ENCODE assay signal across 1 cellular context in genomic region chr3:150739877-150740645, GRCh38.
TF ChIP-seq lines count a peak whose summit lies in the region.

No MANE protein-coding gene starts in this region.

TF ChIP-seq in HepG2, 621 proteins besides CTCF, POLR2A, EP300 and RAD21 (continued from another document):
- no peak for TF ChIP-seq PRDM15 (CRISPR knock-in tag; IDR thresholded peaks at IDR 0.05)
- no peak for TF ChIP-seq IKZF5 (CRISPR knock-in tag; IDR thresholded peaks at IDR 0.05)
- peak; percentile 8; the same call in 1 of the 2 replicates for TF ChIP-seq KDM2A (CRISPR knock-in tag; IDR thresholded peaks at IDR 0.05; ENCODE audit: borderline replicate concordance, low read depth)
- TF ChIP-seq POLR2G (IDR thresholded peaks at IDR 0.05; ENCODE audit: low read depth, low read length), result peak; percentile 67
- peak; percentile 15 for TF ChIP-seq AGO2 (optimal IDR thresholded peaks at IDR 0.05; ENCODE audit: low read depth, low read length)
- 0 out of 2 replicates have a peak, but pooled peaks have one; percentile 6 for TF ChIP-seq BCL6 (CRISPR knock-in tag; IDR thresholded peaks at IDR 0.05)
- TF ChIP-seq NONO (IDR thresholded peaks at IDR 0.05), result no peak
- 0 out of 2 replicates have a peak, but pooled peaks have one; percentile 45 for TF ChIP-seq NONO (CRISPR knock-in tag; conservative IDR thresholded peaks at IDR 0.05)
- no peak for TF ChIP-seq ZNF17 (CRISPR knock-in tag; IDR thresholded peaks at IDR 0.05)
- no peak for TF ChIP-seq KMT2A (CRISPR knock-in tag; IDR thresholded peaks at IDR 0.05)
- peak; percentile 8; the same call in 1 of the 2 replicates for TF ChIP-seq HMG20A (CRISPR knock-in tag; IDR thresholded peaks at IDR 0.05; ENCODE audit: borderline replicate concordance)
- TF ChIP-seq RARG (CRISPR knock-in tag; IDR thresholded peaks at IDR 0.05; ENCODE audit: low read depth), result no peak
- no peak for TF ChIP-seq ZNF530 (CRISPR knock-in tag; IDR thresholded peaks at IDR 0.05; ENCODE audit: low read depth)
- TF ChIP-seq NCOR1 (IDR thresholded peaks at IDR 0.05; ENCODE audit: borderline replicate concordance, low read length), result peak; percentile 55; the same call in 1 of the 2 replicates
- TF ChIP-seq, protein P1, sequence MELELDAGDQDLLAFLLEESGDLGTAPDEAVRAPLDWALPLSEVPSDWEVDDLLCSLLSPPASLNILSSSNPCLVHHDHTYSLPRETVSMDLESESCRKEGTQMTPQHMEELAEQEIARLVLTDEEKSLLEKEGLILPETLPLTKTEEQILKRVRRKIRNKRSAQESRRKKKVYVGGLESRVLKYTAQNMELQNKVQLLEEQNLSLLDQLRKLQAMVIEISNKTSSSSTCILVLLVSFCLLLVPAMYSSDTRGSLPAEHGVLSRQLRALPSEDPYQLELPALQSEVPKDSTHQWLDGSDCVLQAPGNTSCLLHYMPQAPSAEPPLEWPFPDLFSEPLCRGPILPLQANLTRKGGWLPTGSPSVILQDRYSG (CRISPR knock-in tag; IDR thresholded peaks at IDR 0.05), result no peak
- TF ChIP-seq ZNF292 (CRISPR knock-in tag; IDR thresholded peaks at IDR 0.05; ENCODE audit: borderline replicate concordance, low read depth), result no peak
- no peak for TF ChIP-seq ZNF569 (CRISPR knock-in tag; IDR thresholded peaks at IDR 0.05; ENCODE audit: borderline replicate concordance)
- TF ChIP-seq HES4 (CRISPR knock-in tag; IDR thresholded peaks at IDR 0.05; ENCODE audit: borderline replicate concordance), result no peak
- TF ChIP-seq ZFY (CRISPR knock-in tag; IDR thresholded peaks at IDR 0.05), result no peak
- TF ChIP-seq, protein P2, sequence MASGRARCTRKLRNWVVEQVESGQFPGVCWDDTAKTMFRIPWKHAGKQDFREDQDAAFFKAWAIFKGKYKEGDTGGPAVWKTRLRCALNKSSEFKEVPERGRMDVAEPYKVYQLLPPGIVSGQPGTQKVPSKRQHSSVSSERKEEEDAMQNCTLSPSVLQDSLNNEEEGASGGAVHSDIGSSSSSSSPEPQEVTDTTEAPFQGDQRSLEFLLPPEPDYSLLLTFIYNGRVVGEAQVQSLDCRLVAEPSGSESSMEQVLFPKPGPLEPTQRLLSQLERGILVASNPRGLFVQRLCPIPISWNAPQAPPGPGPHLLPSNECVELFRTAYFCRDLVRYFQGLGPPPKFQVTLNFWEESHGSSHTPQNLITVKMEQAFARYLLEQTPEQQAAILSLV (CRISPR knock-in tag; IDR thresholded peaks at IDR 0.05; ENCODE audit: borderline replicate concordance), result 0 out of 2 replicates have a peak, but pooled peaks have one; percentile 23
- TF ChIP-seq NR2C2 (CRISPR knock-in tag; IDR thresholded peaks at IDR 0.05; ENCODE audit: borderline replicate concordance), result peak; percentile 72; the same call in 1 of the 2 replicates
- TF ChIP-seq CBX1 (IDR thresholded peaks at IDR 0.05; ENCODE audit: low read depth), result peak; percentile 12
- no peak; the same call in 1 of the 2 replicates for TF ChIP-seq POLR2AphosphoS2 (IDR thresholded peaks at IDR 0.05; ENCODE audit: low read depth, low read length)
- no peak for TF ChIP-seq ZNF674 (CRISPR knock-in tag; IDR thresholded peaks at IDR 0.05; ENCODE audit: low read depth)
- TF ChIP-seq THAP7 (CRISPR knock-in tag; IDR thresholded peaks at IDR 0.05), result no peak
- no peak for TF ChIP-seq ZNF607 (CRISPR knock-in tag; IDR thresholded peaks at IDR 0.05; ENCODE audit: borderline replicate concordance)
- TF ChIP-seq ZNF331 (CRISPR knock-in tag; IDR thresholded peaks at IDR 0.05), result peak; percentile 0; the same call in 1 of the 2 replicates
